Comparison of ENCODE assay signal across 26 cellular contexts in the genomic region with DNA sequence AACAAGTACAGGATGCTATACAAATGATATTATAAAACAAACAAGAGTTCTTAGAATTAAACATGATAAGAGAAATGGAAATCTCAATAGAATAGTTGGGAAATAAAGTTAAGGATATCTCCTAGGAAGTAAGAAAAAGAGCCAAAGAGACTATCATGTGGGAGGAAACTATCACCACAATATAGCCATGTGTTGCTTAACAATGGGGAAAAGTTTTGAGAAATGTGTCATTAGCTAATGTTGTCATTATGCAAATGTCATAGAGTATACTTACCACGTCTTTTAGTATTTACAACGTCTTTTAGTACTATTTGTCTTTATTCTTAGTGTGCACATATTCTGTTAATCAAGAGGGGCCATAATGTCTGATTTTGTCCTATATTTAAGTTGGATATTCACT.
"Had no signal": no experiment of that assay in that cellular context is flagged by ENCODE, and none has a peak within 500 bp of the region (broad histone marks: within the 10 kb centered on the region; RNA-seq: fewer than 3 reads in every experiment).

No MANE protein-coding gene starts in this region.

- FAIRE-seq: islet of Langerhans, kidney had no signal

- ATAC-seq: left colon; left lung; lower lobe of right lung; natural killer cell; right lobe of liver; stimulated activated naive B cell treated with anti-CD40 and anti-IgM and Interleukin-4, amounts not matched to agents 10 μg/mL and 1 μg/mL and 100 μg/mL, for 72 hours; stimulated activated naive CD8-positive, alpha-beta T cell treated with anti-CD3 and anti-CD28 coated beads, Interleukin-15, Interleukin-2, amounts not matched to agents 100 U/mL and 50 U/mL, for 24 hours had no signal

- DNase-seq: hypothalamus; immature natural killer cell; kidney; left colon; left lung; lower lobe of right lung; naive B cell; natural killer cell; ovary; right lobe of liver; stimulated activated CD4-positive, alpha-beta T cell treated with anti-CD3 and anti-CD28 coated beads, Interleukin-12 subunit alpha, Interleukin-12 subunit beta, amount 100 ng/mL, for 4 hours; stimulated activated CD4-positive, alpha-beta T cell treated with anti-CD3 and anti-CD28 coated beads, Interleukin-15, amount 100 ng/mL, for 24 hours; stimulated activated CD4-positive, alpha-beta T cell treated with anti-CD3 and anti-CD28 coated beads, Interleukin-2, amount 100 ng/mL, for 24 hours; stimulated activated CD4-positive, alpha-beta T cell treated with anti-CD3 and anti-CD28 coated beads, Interleukin-4, amount 100 ng/mL, for 1 hour; stimulated activated naive B cell treated with anti-CD40 and anti-IgM and Interleukin-4, amounts not matched to agents 10 μg/mL and 1 μg/mL and 100 μg/mL, for 72 hours; stimulated activated naive CD8-positive, alpha-beta T cell treated with anti-CD3 and anti-CD28 coated beads, Interleukin-15, Interleukin-2, amounts not matched to agents 100 U/mL and 50 U/mL, for 24 hours; stomach; testis; thyroid gland; transverse colon; upper lobe of left lung had no signal

- H3K27me3 ChIP-seq: ovary, right atrium auricular region, right lobe of liver, stomach, testis, thyroid gland, transverse colon, upper lobe of left lung, vagina had no signal

- H3K36me3 ChIP-seq: left lung, lower lobe of right lung, ovary, right atrium auricular region, right lobe of liver, stomach, thyroid gland, transverse colon, upper lobe of left lung, vagina had no signal

- H3K27ac ChIP-seq: left lung, lower lobe of right lung, ovary, right atrium auricular region, right lobe of liver, stomach, testis, thyroid gland, transverse colon, upper lobe of left lung, vagina had no signal

- H3K9me3 ChIP-seq: left lung, lower lobe of right lung, ovary, right atrium auricular region, right lobe of liver, stomach, testis, thyroid gland, transverse colon, upper lobe of left lung, vagina had no signal

- H3K4me1 ChIP-seq: lower lobe of right lung, right lobe of liver, testis had no signal

- H3K4me3 Mint-ChIP-seq: immature natural killer cell; mesothelial cell of epicardium; naive B cell; natural killer cell; stimulated activated naive B cell treated with anti-CD40 and anti-IgM and Interleukin-4, amounts not matched to agents 10 μg/mL and 1 μg/mL and 100 μg/mL, for 72 hours had no signal

- H3K27ac Mint-ChIP-seq: immature natural killer cell; mesothelial cell of epicardium; natural killer cell; progenitor cell of endocrine pancreas; stimulated activated naive B cell treated with anti-CD40 and anti-IgM and Interleukin-4, amounts not matched to agents 10 μg/mL and 1 μg/mL and 100 μg/mL, for 72 hours had no signal

- H3K9me3 Mint-ChIP-seq: immature natural killer cell; mesothelial cell of epicardium; natural killer cell; stimulated activated naive B cell treated with anti-CD40 and anti-IgM and Interleukin-4, amounts not matched to agents 10 μg/mL and 1 μg/mL and 100 μg/mL, for 72 hours had no signal

- H3K36me3 Mint-ChIP-seq: immature natural killer cell, mesothelial cell of epicardium, naive B cell, natural killer cell had no signal

- H3K4me3 ChIP-seq: left lung, lower lobe of right lung, ovary, right atrium auricular region, right lobe of liver, stomach, testis, thyroid gland, transverse colon, upper lobe of left lung, vagina had no signal
